Comparison of ENCODE assay signal across 1 cellular context in the genomic region with DNA sequence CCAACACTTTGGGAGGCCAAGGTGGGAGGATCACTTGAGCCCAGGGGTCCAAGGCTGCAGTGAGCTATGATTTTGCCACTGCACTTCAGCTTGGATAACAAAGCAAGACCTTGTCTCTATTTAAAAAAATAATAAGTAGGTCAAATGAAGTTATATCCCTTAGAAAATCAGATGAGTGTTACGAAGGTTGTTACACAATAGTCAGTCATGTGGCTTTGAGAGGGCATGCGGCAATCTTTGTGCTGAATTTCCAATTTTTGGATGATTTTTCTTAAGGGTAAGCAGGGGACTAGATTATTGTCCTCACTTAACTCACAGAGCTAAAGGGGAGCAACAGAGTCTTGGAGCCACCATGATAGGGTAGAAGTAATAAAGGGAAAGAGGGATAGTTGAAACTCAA.
A peak's percentile ranks its signal among the peaks of the same experiment; 100 is the strongest.
TF ChIP-seq lines count a peak whose summit lies in the region.

No MANE protein-coding gene starts in this region.

TF ChIP-seq in HepG2, 621 proteins besides CTCF, POLR2A, EP300 and RAD21 (continued from another document):
- TF ChIP-seq, protein P1, sequence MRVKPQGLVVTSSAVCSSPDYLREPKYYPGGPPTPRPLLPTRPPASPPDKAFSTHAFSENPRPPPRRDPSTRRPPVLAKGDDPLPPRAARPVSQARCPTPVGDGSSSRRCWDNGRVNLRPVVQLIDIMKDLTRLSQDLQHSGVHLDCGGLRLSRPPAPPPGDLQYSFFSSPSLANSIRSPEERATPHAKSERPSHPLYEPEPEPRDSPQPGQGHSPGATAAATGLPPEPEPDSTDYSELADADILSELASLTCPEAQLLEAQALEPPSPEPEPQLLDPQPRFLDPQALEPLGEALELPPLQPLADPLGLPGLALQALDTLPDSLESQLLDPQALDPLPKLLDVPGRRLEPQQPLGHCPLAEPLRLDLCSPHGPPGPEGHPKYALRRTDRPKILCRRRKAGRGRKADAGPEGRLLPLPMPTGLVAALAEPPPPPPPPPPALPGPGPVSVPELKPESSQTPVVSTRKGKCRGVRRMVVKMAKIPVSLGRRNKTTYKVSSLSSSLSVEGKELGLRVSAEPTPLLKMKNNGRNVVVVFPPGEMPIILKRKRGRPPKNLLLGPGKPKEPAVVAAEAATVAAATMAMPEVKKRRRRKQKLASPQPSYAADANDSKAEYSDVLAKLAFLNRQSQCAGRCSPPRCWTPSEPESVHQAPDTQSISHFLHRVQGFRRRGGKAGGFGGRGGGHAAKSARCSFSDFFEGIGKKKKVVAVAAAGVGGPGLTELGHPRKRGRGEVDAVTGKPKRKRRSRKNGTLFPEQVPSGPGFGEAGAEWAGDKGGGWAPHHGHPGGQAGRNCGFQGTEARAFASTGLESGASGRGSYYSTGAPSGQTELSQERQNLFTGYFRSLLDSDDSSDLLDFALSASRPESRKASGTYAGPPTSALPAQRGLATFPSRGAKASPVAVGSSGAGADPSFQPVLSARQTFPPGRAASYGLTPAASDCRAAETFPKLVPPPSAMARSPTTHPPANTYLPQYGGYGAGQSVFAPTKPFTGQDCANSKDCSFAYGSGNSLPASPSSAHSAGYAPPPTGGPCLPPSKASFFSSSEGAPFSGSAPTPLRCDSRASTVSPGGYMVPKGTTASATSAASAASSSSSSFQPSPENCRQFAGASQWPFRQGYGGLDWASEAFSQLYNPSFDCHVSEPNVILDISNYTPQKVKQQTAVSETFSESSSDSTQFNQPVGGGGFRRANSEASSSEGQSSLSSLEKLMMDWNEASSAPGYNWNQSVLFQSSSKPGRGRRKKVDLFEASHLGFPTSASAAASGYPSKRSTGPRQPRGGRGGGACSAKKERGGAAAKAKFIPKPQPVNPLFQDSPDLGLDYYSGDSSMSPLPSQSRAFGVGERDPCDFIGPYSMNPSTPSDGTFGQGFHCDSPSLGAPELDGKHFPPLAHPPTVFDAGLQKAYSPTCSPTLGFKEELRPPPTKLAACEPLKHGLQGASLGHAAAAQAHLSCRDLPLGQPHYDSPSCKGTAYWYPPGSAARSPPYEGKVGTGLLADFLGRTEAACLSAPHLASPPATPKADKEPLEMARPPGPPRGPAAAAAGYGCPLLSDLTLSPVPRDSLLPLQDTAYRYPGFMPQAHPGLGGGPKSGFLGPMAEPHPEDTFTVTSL (CRISPR knock-in tag; IDR thresholded peaks at IDR 0.05; ENCODE audit: borderline replicate concordance): no peak
- TF ChIP-seq FOSL1 (CRISPR knock-in tag; IDR thresholded peaks at IDR 0.05; ENCODE audit: borderline replicate concordance) (no peak), CEBPB (IDR thresholded peaks at IDR 0.05; ENCODE audit: borderline replicate concordance, low read depth, low read length) (peak; percentile 70), HMG20A (CRISPR knock-in tag; IDR thresholded peaks at IDR 0.05; ENCODE audit: borderline replicate concordance) (no peak)
